In genomic region chr17:60435244-60436170, GRCh38 we compare ENCODE assay signal across 8 cellular contexts. TPM values are rescaled to one million over a fixed set of nuclear protein-coding genes. Genes with fewer than 3 reads are reported as not detected.
DNase-seq lines count a peak whose midpoint lies in the region; ATAC-seq and TF ChIP-seq lines count a peak whose summit lies in the region.

No MANE protein-coding gene starts in this region.

- no peaks in the 10 kb centered on the region for H3K27me3 ChIP-seq in DND-41 (ENCODE audit: insufficient read depth, low read length, poor library complexity)
- no peaks in the 10 kb centered on the region for H3K27me3 ChIP-seq in testis

- H3K27ac ChIP-seq in DND-41 (ENCODE audit: low read length) (no peak overlapping the region), testis (no peak overlapping the region)

- H2AFZ ChIP-seq in DND-41 (ENCODE audit: low read depth, low read length): peak overlapping the region; percentile 56

- no peak overlapping the region for H3K4me2 ChIP-seq in DND-41 (ENCODE audit: insufficient read depth, low read length)

- H3K9ac ChIP-seq in DND-41 (ENCODE audit: low read depth, low read length): no peak overlapping the region

- no peaks in the 10 kb centered on the region for H3K4me1 Mint-ChIP-seq in activated T-helper 1 cell treated with anti-CD3 and anti-CD28 coated beads, Interleukin-12 subunit alpha, Interleukin-12 subunit beta, Interleukin-2, Interleukin-4 antibody, amounts not matched to agents 30 ng/mL and 10 ng/mL and 1 ng/mL, durations not matched to agents 14 hours and 24 hours and 36 hours (ENCODE audit: low read depth)
- peaks cover 5% of the 10 kb centered on the region for H3K4me1 Mint-ChIP-seq in neural crest cell

- H3K27me3 Mint-ChIP-seq in activated T-helper 1 cell treated with anti-CD3 and anti-CD28 coated beads, Interleukin-12 subunit alpha, Interleukin-12 subunit beta, Interleukin-2, Interleukin-4 antibody, amounts not matched to agents 30 ng/mL and 10 ng/mL and 1 ng/mL, durations not matched to agents 14 hours and 24 hours and 36 hours (ENCODE audit: insufficient read depth): peaks cover 2% of the 10 kb centered on the region
- no peaks in the 10 kb centered on the region for H3K27me3 Mint-ChIP-seq in neural crest cell (ENCODE audit: low read depth)

- H3K79me2 ChIP-seq in DND-41 (ENCODE audit: insufficient read depth, low read length): no peaks in the 10 kb centered on the region

- TF ChIP-seq CTCF in DND-41 (IDR thresholded peaks at IDR 0.05; ENCODE audit: borderline replicate concordance, extremely low read depth, low read length, poor library complexity, severe bottlenecking) (peak; percentile 96), neural crest cell (conservative IDR thresholded peaks at IDR 0.05) (peak; percentile 92), testis (IDR thresholded peaks at IDR 0.05) (peak; percentile 78 to 96 (median 92))

- H3K9me3 Mint-ChIP-seq in activated T-helper 1 cell treated with anti-CD3 and anti-CD28 coated beads, Interleukin-12 subunit alpha, Interleukin-12 subunit beta, Interleukin-2, Interleukin-4 antibody, amounts not matched to agents 30 ng/mL and 10 ng/mL and 1 ng/mL, durations not matched to agents 14 hours and 24 hours and 36 hours: no peaks in the 10 kb centered on the region
- H3K9me3 Mint-ChIP-seq in neural crest cell: peaks cover 6% of the 10 kb centered on the region

- intact Hi-C loops in activated T-helper 1 cell treated with anti-CD3 and anti-CD28 coated beads, Interleukin-12 subunit alpha, Interleukin-12 subunit beta, Interleukin-2, Interleukin-4 antibody, amounts not matched to agents 30 ng/mL and 10 ng/mL and 1 ng/mL, durations not matched to agents 14 hours and 24 hours and 36 hours (cut with micrococcal nuclease): loop anchor here (1.0 to 10.0 kb wide), 4 partner anchors 14 to 331 kb away; no protein-coding TSS in a partner anchor
- intact Hi-C loops in testis (cut with DNase I; ENCODE audit: low total_unique reads): loop anchor here (10.0 kb wide), 1 partner anchor 301 kb away; no protein-coding TSS in a partner anchor

- TF ChIP-seq POLR2A in testis (IDR thresholded peaks at IDR 0.05): no peak

- H3K4me1 ChIP-seq in DND-41 (ENCODE audit: insufficient read depth, low read length) (no peaks in the 10 kb centered on the region), testis (peaks cover 4% of the 10 kb centered on the region)

- no peaks in the 10 kb centered on the region for H3K36me3 Mint-ChIP-seq in activated T-helper 1 cell treated with anti-CD3 and anti-CD28 coated beads, Interleukin-12 subunit alpha, Interleukin-12 subunit beta, Interleukin-2, Interleukin-4 antibody, amounts not matched to agents 30 ng/mL and 10 ng/mL and 1 ng/mL, durations not matched to agents 14 hours and 24 hours and 36 hours (ENCODE audit: low read depth)
- H3K36me3 Mint-ChIP-seq in neural crest cell (ENCODE audit: low read depth): peaks cover 2% of the 10 kb centered on the region

- H3K4me3 ChIP-seq in DND-41 (ENCODE audit: low read depth in 1 of 2, low read length in 2 of 2) (no peak overlapping the region), testis (no peak overlapping the region)

- no peak overlapping the region for H3K27ac Mint-ChIP-seq in activated T-helper 1 cell treated with anti-CD3 and anti-CD28 coated beads, Interleukin-12 subunit alpha, Interleukin-12 subunit beta, Interleukin-2, Interleukin-4 antibody, amounts not matched to agents 30 ng/mL and 10 ng/mL and 1 ng/mL, durations not matched to agents 14 hours and 24 hours and 36 hours
- no peak overlapping the region for H3K27ac Mint-ChIP-seq in neural crest cell (ENCODE audit: unreplicated experiment)

- 47 to 62% methylated on average over 27 to 28 of the region's 28 CpGs for WGBS in testis, 2 donors

- peak; percentile 66 for DNase-seq in DND-41
- peak; percentile 78 for DNase-seq in LoVo (ENCODE audit: low spot score)
- DNase-seq in RKO (ENCODE audit: low spot score): peak; percentile 89
- DNase-seq in activated T-helper 1 cell treated with anti-CD3 and anti-CD28 coated beads, Interleukin-12 subunit alpha, Interleukin-12 subunit beta, Interleukin-2, Interleukin-4 antibody, amounts not matched to agents 30 ng/mL and 10 ng/mL and 1 ng/mL, durations not matched to agents 14 hours and 24 hours and 36 hours (ENCODE audit: low spot score): peak; percentile 25
- DNase-seq in fibroblast of peridontal ligament (ENCODE audit: extremely low read depth): peak; percentile 97
- peak; percentile 57 for DNase-seq in neural crest cell (ENCODE audit: low read depth, low spot score)
- peak; percentile 88 for DNase-seq in testis

- no peaks in the 10 kb centered on the region for H4K20me1 ChIP-seq in DND-41 (ENCODE audit: insufficient read depth, low read length)

- no peak overlapping the region for H3K4me3 Mint-ChIP-seq in activated T-helper 1 cell treated with anti-CD3 and anti-CD28 coated beads, Interleukin-12 subunit alpha, Interleukin-12 subunit beta, Interleukin-2, Interleukin-4 antibody, amounts not matched to agents 30 ng/mL and 10 ng/mL and 1 ng/mL, durations not matched to agents 14 hours and 24 hours and 36 hours
- no peak overlapping the region for H3K4me3 Mint-ChIP-seq in neural crest cell

- H3K36me3 ChIP-seq in DND-41 (ENCODE audit: insufficient read depth, low read length) (no peaks in the 10 kb centered on the region), testis (ENCODE audit: low read depth, missing control alignments) (no peaks in the 10 kb centered on the region)

- peak; percentile 82 for ATAC-seq in DND-41 (ENCODE audit: insufficient read depth, low read depth)
- ATAC-seq in HG02840 (IDR thresholded peaks at IDR 0.05; ENCODE audit: low FRiP score, unreplicated experiment): no peak

- H3K9me3 ChIP-seq in DND-41 (ENCODE audit: insufficient read depth, low read length, severe bottlenecking) (peaks cover 5% of the 10 kb centered on the region), testis (no peaks in the 10 kb centered on the region)

RNA-seq across cellular contexts. Expression of gene CHCT1, which starts 13.2 kb away (rescaled TPM):
- not detected in 2 replicates for total RNA-seq in activated T-helper 1 cell treated with anti-CD3 and anti-CD28 coated beads, Interleukin-12 subunit alpha, Interleukin-12 subunit beta, Interleukin-2, Interleukin-4 antibody, amounts not matched to agents 30 ng/mL and 10 ng/mL and 1 ng/mL, durations not matched to agents 14 hours and 24 hours and 36 hours
- total RNA-seq in neural crest cell (not detected in 2 replicates), testis (100 to 1,000 TPM in 1 of 2 donors, 10 to 100 TPM in 1; 64.0 to 102 TPM)
- polyA plus RNA-seq in testis (ENCODE audit: insufficient read depth, low read depth, low replicate concordance): 281 TPM

RNA-seq across cellular contexts. Expression of gene USP32, which starts 43.6 kb away (rescaled TPM):
- total RNA-seq in activated T-helper 1 cell treated with anti-CD3 and anti-CD28 coated beads, Interleukin-12 subunit alpha, Interleukin-12 subunit beta, Interleukin-2, Interleukin-4 antibody, amounts not matched to agents 30 ng/mL and 10 ng/mL and 1 ng/mL, durations not matched to agents 14 hours and 24 hours and 36 hours: 30.5 and 31.2 TPM in 2 replicates
- total RNA-seq in neural crest cell (38.9 and 40.8 TPM in 2 replicates), testis (100 to 1,000 TPM; 113 to 166 TPM)
- polyA plus RNA-seq in testis (ENCODE audit: insufficient read depth, low read depth, low replicate concordance): 279 TPM

Comparison
In these comparisons a context has a peak if more than half of its experiments do, and no peak if none do; other contexts are left out.
1. DNase-seq: peak in every context shown above with its lines; median percentile 97 in fibroblast of peridontal ligament; 89 in RKO; 88 in testis; 78 in LoVo; 66 in DND-41; 57 in neural crest cell; 25 in activated T-helper 1 cell treated with anti-CD3 and anti-CD28 coated beads, Interleukin-12 subunit alpha, Interleukin-12 subunit beta, Interleukin-2, Interleukin-4 antibody, amounts not matched to agents 30 ng/mL and 10 ng/mL and 1 ng/mL, durations not matched to agents 14 hours and 24 hours and 36 hours.
2. RNA of gene CHCT1, which starts 13.2 kb away (total RNA-seq): 64.0 to 102 TPM in testis; not detected in neural crest cell and not detected in activated T-helper 1 cell treated with anti-CD3 and anti-CD28 coated beads, Interleukin-12 subunit alpha, Interleukin-12 subunit beta, Interleukin-2, Interleukin-4 antibody, amounts not matched to agents 30 ng/mL and 10 ng/mL and 1 ng/mL, durations not matched to agents 14 hours and 24 hours and 36 hours; every median in the first group is over 10 times any median in the second.
3. Peak in every context shown above with its lines, with median percentiles within 50 percentile points of each other: CTCF ChIP-seq.